Comparison of ENCODE assay signal across 16 cellular contexts in the genomic region with DNA sequence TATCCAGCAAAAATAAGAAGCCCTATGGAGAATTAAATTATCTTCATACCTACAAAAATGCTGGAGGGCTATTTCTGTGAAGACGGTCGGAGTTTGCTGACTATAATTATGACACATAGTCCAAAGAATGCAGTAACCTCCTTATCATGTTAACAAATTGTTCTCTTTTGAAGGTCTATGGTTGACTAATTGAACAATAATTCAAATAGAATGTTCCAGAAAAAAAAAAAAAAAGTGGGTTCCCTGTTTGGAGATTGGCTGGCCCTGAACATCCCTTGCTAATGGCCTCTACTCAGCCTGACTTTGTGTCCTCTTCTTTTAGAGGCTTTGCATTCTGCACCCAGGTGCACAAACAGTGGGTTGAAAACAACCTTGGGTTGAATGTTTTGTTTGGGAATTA.
A peak's percentile ranks its signal among the peaks of the same experiment; 100 is the strongest.
DNase-seq lines count a peak whose midpoint lies in the region; ATAC-seq, FAIRE-seq and TF ChIP-seq lines count a peak whose summit lies in the region.
"Had no signal": no experiment of that assay in that cellular context is flagged by ENCODE, and none has a peak within 500 bp of the region (broad histone marks: within the 10 kb centered on the region; RNA-seq: fewer than 3 reads in every experiment).

No MANE protein-coding gene starts in this region.

- CTCF ChIA-PET in T-cell (lab: Charles Lee), result no interaction called here

- H3K36me3 ChIP-seq in ACC112 (ENCODE audit: insufficient read depth, low read length) (no peaks in the 10 kb centered on the region), astrocyte (ENCODE audit: insufficient read depth, low read length) (no peaks in the 10 kb centered on the region), esophagus squamous epithelium (no peaks in the 10 kb centered on the region)
- H3K36me3 ChIP-seq: esophagus muscularis mucosa, tibial artery had no signal

- H2AFZ ChIP-seq in ACC112 (ENCODE audit: low read length, unreplicated experiment) (peak overlapping the region; percentile 62), astrocyte (ENCODE audit: low read depth, low read length) (no peak overlapping the region)

- TF ChIP-seq CTCF in astrocyte (IDR thresholded peaks at IDR 0.05; ENCODE audit: insufficient read depth, low read depth, low read length) (no peak), foreskin keratinocyte (conservative IDR thresholded peaks at IDR 0.05) (no peak), esophagus squamous epithelium (IDR thresholded peaks at IDR 0.05) (no peak)

- H3K79me2 ChIP-seq in ACC112 (ENCODE audit: control insufficient read depth, insufficient read depth, low read length, unreplicated experiment) (no peaks in the 10 kb centered on the region), astrocyte (ENCODE audit: insufficient read depth, low read length) (no peaks in the 10 kb centered on the region)

- H3K27me3 Mint-ChIP-seq in astrocyte (ENCODE audit: low read depth, unreplicated experiment), result peaks cover 8% of the 10 kb centered on the region
- peaks cover 5 to 21% of the 10 kb centered on the region in 2 donors for H3K27me3 Mint-ChIP-seq in T-cell

- intact Hi-C loops in esophagus squamous epithelium (cut with DNase I), result no loop called here

- H3K9ac ChIP-seq in astrocyte (ENCODE audit: low read length), result no peak overlapping the region

- H3K9me3 Mint-ChIP-seq in astrocyte (ENCODE audit: unreplicated experiment) (peaks cover 8% of the 10 kb centered on the region), T-cell (peaks cover 0 to 8% (median 6%) of the 10 kb centered on the region in 3 donors)

- 32 to 50% methylated on average over 2 of the region's 2 CpGs for WGBS in esophagus squamous epithelium, 2 donors

- no peak for TF ChIP-seq POLR2A in esophagus squamous epithelium (IDR thresholded peaks at IDR 0.05)

- peak; percentile 85 for DNase-seq in HT1080 (ENCODE audit: low read depth)
- DNase-seq in astrocyte (ENCODE audit: low read depth), result peak; percentile 91
- DNase-seq in foreskin keratinocyte, result peak; percentile 81 to 91
- DNase-seq in DMS53 (lab: John Stamatoyannopoulos, UW), result no peak
- DNase-seq in T-cell, result no peak
- no peak for DNase-seq in esophagus squamous epithelium (lab: John Stamatoyannopoulos, UW)
- DNase-seq in NCI-H82 treated with DMSO at 0.1 percent for 48 hours (lab: John Stamatoyannopoulos, UW; ENCODE audit: unreplicated experiment), result no peak
- DNase-seq: NCI-H1436, NCI-H526, Right ventricle myocardium superior, tibial artery had no signal

- H4K20me1 ChIP-seq in astrocyte (ENCODE audit: insufficient read depth, low read length), result no peaks in the 10 kb centered on the region

- H3K4me3 ChIP-seq in ACC112 (ENCODE audit: low read depth, low read length) (peak overlapping the region; percentile 18; the same call in 1 of the 2 replicates), astrocyte (ENCODE audit: insufficient read depth, low read depth, low read length) (no peak overlapping the region), esophagus squamous epithelium (no peak overlapping the region)
- H3K4me3 ChIP-seq: esophagus muscularis mucosa, tibial artery had no signal

- peak overlapping the region; percentile 71 for H3K27ac Mint-ChIP-seq in astrocyte (ENCODE audit: unreplicated experiment)
- H3K27ac Mint-ChIP-seq in T-cell, result no peak overlapping the region
- H3K27ac Mint-ChIP-seq: progenitor cell of endocrine pancreas had no signal

- POLR2A ChIA-PET in T-cell (lab: Charles Lee), result no interaction called here

- H3K4me3 Mint-ChIP-seq in astrocyte (ENCODE audit: unreplicated experiment), result no peak overlapping the region
- H3K4me3 Mint-ChIP-seq in T-cell, result no peak overlapping the region

- H3K27ac ChIP-seq in ACC112 (ENCODE audit: low read depth, low read length) (peak overlapping the region; percentile 79), astrocyte (ENCODE audit: low read depth, low read length) (peak overlapping the region; percentile 21), foreskin keratinocyte (no peak overlapping the region), esophagus squamous epithelium (peak overlapping the region in 1 of 4 donors; percentile 7)
- H3K27ac ChIP-seq: esophagus muscularis mucosa, tibial artery had no signal

- FAIRE-seq in astrocyte (lab: Jason Lieb, UNC), result peak; percentile 80
- FAIRE-seq: HepG2, islet of Langerhans had no signal

- ATAC-seq in foreskin keratinocyte, result peak; percentile 92
- no peak for ATAC-seq in T-cell (replicated peaks in 1 of 4)
- ATAC-seq: HepG2 had no signal

- H3K27me3 ChIP-seq in ACC112 (ENCODE audit: insufficient read depth, low read length) (no peaks in the 10 kb centered on the region), astrocyte (ENCODE audit: insufficient read depth, low read length) (no peaks in the 10 kb centered on the region), foreskin keratinocyte (no peaks in the 10 kb centered on the region), esophagus squamous epithelium (no peaks in the 10 kb centered on the region)
- H3K27me3 ChIP-seq: esophagus muscularis mucosa, tibial artery had no signal

- H3K36me3 Mint-ChIP-seq in astrocyte (ENCODE audit: low read depth, unreplicated experiment) (no peaks in the 10 kb centered on the region), T-cell (no peaks in the 10 kb centered on the region)

- H3K4me2 ChIP-seq in astrocyte (ENCODE audit: low read length), result peak overlapping the region; percentile 11

- peaks cover 31% of the 10 kb centered on the region for H3K4me1 ChIP-seq in ACC112 (ENCODE audit: control insufficient read depth, insufficient read depth, low read length, unreplicated experiment)
- H3K4me1 ChIP-seq in astrocyte (ENCODE audit: insufficient read depth, low read length), result peaks cover 17% of the 10 kb centered on the region
- peaks cover 23% of the 10 kb centered on the region for H3K4me1 ChIP-seq in foreskin keratinocyte
- H3K4me1 ChIP-seq in esophagus squamous epithelium, result no peaks in the 10 kb centered on the region
- H3K4me1 ChIP-seq: tibial artery had no signal

- H3K9me3 ChIP-seq in astrocyte (ENCODE audit: insufficient read depth, low read depth, low read length) (no peaks in the 10 kb centered on the region), esophagus squamous epithelium (no peaks in the 10 kb centered on the region)
- H3K9me3 ChIP-seq: esophagus muscularis mucosa, tibial artery had no signal

- H3K4me1 Mint-ChIP-seq in astrocyte (ENCODE audit: low read depth, unreplicated experiment) (peaks cover 14% of the 10 kb centered on the region), T-cell (no peaks in the 10 kb centered on the region)

Comparison
In these comparisons a context has a peak if more than half of its experiments do, and no peak if none do; other contexts are left out.
1. DNase-seq: peak in HT1080 (single experiment), astrocyte (single experiment) and foreskin keratinocyte (2 of 2); none in DMS53 (single experiment), T-cell (0 of 34), esophagus squamous epithelium (single experiment) and NCI-H82 treated with DMSO at 0.1 percent for 48 hours (single experiment).